11 cellular contexts compared by ENCODE assay signal in the genomic region with DNA sequence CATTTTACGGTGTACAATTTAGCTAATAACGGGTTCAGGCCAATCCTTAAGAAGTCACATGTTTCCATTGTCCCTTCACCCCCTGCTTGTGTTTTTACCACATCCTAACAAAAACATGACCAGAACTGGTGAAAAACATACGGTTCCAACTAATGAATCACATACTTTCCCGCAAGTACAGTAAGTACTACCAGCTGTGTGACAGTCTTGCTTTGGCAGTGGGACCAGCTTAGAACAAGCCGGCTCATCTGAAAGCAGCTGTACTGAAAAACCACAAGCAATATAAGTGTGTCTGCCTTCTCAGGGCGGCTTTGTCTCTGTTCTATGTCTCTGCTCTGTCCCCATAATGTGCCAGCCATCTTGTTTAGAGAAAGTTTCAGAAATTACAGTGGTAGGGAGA.
A peak's percentile ranks its signal among the peaks of the same experiment; 100 is the strongest.
DNase-seq lines count a peak whose midpoint lies in the region; ATAC-seq and TF ChIP-seq lines count a peak whose summit lies in the region.
"Had no signal": no experiment of that assay in that cellular context is flagged by ENCODE, and none has a peak within 500 bp of the region (broad histone marks: within the 10 kb centered on the region; RNA-seq: fewer than 3 reads in every experiment).

No MANE protein-coding gene starts in this region.

- no peaks in the 10 kb centered on the region for H3F3A ChIP-seq in PC-3 (ENCODE audit: low read length, unreplicated experiment)

- H3K4me1 ChIP-seq in colonic mucosa (no peaks in the 10 kb centered on the region), mucosa of rectum (ENCODE audit: control insufficient read depth in 2 of 2, insufficient read depth in 2 of 2, low read length in 2 of 2) (no peaks in the 10 kb centered on the region), PC-3 (ENCODE audit: insufficient read depth, low read length) (peaks cover 23% of the 10 kb centered on the region)

- H3K9me3 ChIP-seq in AG04450 (ENCODE audit: control insufficient read depth, insufficient read depth, low read length) (no peaks in the 10 kb centered on the region), colonic mucosa (no peaks in the 10 kb centered on the region), mucosa of rectum (ENCODE audit: control insufficient read depth in 2 of 2, low read length in 2 of 2) (no peaks in the 10 kb centered on the region), PC-3 (ENCODE audit: low read length) (no peaks in the 10 kb centered on the region)

- POLR2A ChIA-PET in AG04450 (lab: Yijun Ruan, JAX) (interaction anchor here (1.0 to 2.0 kb wide), 4 partner anchors 9 to 244 kb away, joined by 3 to 8 read pairs (median 6); no protein-coding TSS in a partner anchor), PC-3 (lab: Charles Lee; ENCODE audit: unreplicated experiment) (no interaction called here)

- peak overlapping the region; percentile 43 for H3K4me3 ChIP-seq in AG04450 (ENCODE audit: low read depth, low read length)
- no peak overlapping the region for H3K4me3 ChIP-seq in colonic mucosa
- H3K4me3 ChIP-seq in mucosa of rectum (ENCODE audit: low read length in 2 of 2) = no peak overlapping the region
- no peak overlapping the region for H3K4me3 ChIP-seq in PC-3 (ENCODE audit: low read length)

- no peaks in the 10 kb centered on the region for H3K4me1 Mint-ChIP-seq in activated naive CD8-positive, alpha-beta T cell treated with anti-CD3 and anti-CD28 coated beads for 36 hours

- peak overlapping the region; percentile 88 for H3K27ac ChIP-seq in AG04450 (ENCODE audit: low read depth, low read length)
- peak overlapping the region; percentile 12 for H3K27ac ChIP-seq in colonic mucosa
- peak overlapping the region; percentile 4 to 9 for H3K27ac ChIP-seq in mucosa of rectum (ENCODE audit: low read depth in 2 of 2, low read length in 2 of 2)
- H3K27ac ChIP-seq in PC-3 (ENCODE audit: low read length) = no peak overlapping the region

- no peaks in the 10 kb centered on the region for H3K9me2 ChIP-seq in PC-3 (replicated peaks; ENCODE audit: low read length)

- peaks cover 9% of the 10 kb centered on the region; the same call in 1 of the 2 replicates for H3K79me2 ChIP-seq in PC-3 (ENCODE audit: low read length)

- H3K9me3 Mint-ChIP-seq in activated naive CD8-positive, alpha-beta T cell treated with anti-CD3 and anti-CD28 coated beads for 36 hours = no peaks in the 10 kb centered on the region

- no peaks in the 10 kb centered on the region for H3K36me3 ChIP-seq in colonic mucosa
- no peaks in the 10 kb centered on the region for H3K36me3 ChIP-seq in mucosa of rectum (ENCODE audit: control insufficient read depth in 2 of 2, insufficient read depth in 2 of 2, low read length in 2 of 2)
- no peaks in the 10 kb centered on the region for H3K36me3 ChIP-seq in PC-3 (ENCODE audit: low read depth, low read length)

- H3K9ac ChIP-seq in colonic mucosa (ENCODE audit: low read depth in 2 of 2, low read length in 2 of 2) = no peak overlapping the region
- H3K9ac ChIP-seq in mucosa of rectum (ENCODE audit: low read depth in 1 of 2, low read length in 2 of 2) = no peak overlapping the region
- H3K9ac ChIP-seq in PC-3 (ENCODE audit: low read length) = no peak overlapping the region

- H2AFZ ChIP-seq in PC-3 (ENCODE audit: low read length) = no peak overlapping the region

- no peaks in the 10 kb centered on the region for H4K20me1 ChIP-seq in PC-3 (ENCODE audit: low read length)

- intact Hi-C loops in colonic mucosa (cut with DNase I) (no loop called here), PC-3 (cut with micrococcal nuclease) (loop anchor here (5.0 kb wide), 2 partner anchors 74 to 239 kb away; no protein-coding TSS in a partner anchor)

- TF ChIP-seq CTCF in AG04450 (IDR thresholded peaks at IDR 0.05; ENCODE audit: low read depth, low read length) = no peak
- TF ChIP-seq CTCF in colonic mucosa (IDR thresholded peaks at IDR 0.05) = no peak
- TF ChIP-seq CTCF in PC-3 (conservative IDR thresholded peaks at IDR 0.05; ENCODE audit: low read depth, low read length) = no peak

- H3K27ac Mint-ChIP-seq in activated naive CD8-positive, alpha-beta T cell treated with anti-CD3 and anti-CD28 coated beads for 36 hours = no peak overlapping the region
- H3K27ac Mint-ChIP-seq: CD4-positive, alpha-beta T cell had no signal

- no peak for ATAC-seq in PC-3

- peaks cover 8% of the 10 kb centered on the region for H3K27me3 Mint-ChIP-seq in activated naive CD8-positive, alpha-beta T cell treated with anti-CD3 and anti-CD28 coated beads for 36 hours
- H3K27me3 Mint-ChIP-seq: CD4-positive, alpha-beta T cell had no signal

- DNase-seq in AG04450 (ENCODE audit: low read depth, low spot score) (peak; percentile 88), LHCN-M2 (ENCODE audit: low read depth) (peak; percentile 99), colonic mucosa (peak; percentile 23), PC-3 (no peak), COLO829 (ENCODE audit: low spot score) (no peak)
- no peak for DNase-seq in activated naive CD8-positive, alpha-beta T cell treated with anti-CD3 and anti-CD28 coated beads for 36 hours
- no peak for DNase-seq in activated naive CD4-positive, alpha-beta T cell treated with anti-CD3 and anti-CD28 coated beads, Interleukin-2, amount 50 U/mL, for 16 hours
- DNase-seq: activated effector memory CD4-positive, alpha-beta T cell treated with Interleukin-2 at 50 U/mL for 16 hours; CD4-positive, alpha-beta T cell; stimulated activated CD4-positive, alpha-beta T cell treated with anti-CD3 and anti-CD28 coated beads, Interleukin-1b, Interleukin-23, amount 100 ng/mL, for 48 hours had no signal

- H3K27me3 ChIP-seq in AG04450 (ENCODE audit: control insufficient read depth, insufficient read depth, low read length) (no peaks in the 10 kb centered on the region), colonic mucosa (no peaks in the 10 kb centered on the region), mucosa of rectum (ENCODE audit: control insufficient read depth in 2 of 2, insufficient read depth in 2 of 2, low read length in 2 of 2) (no peaks in the 10 kb centered on the region), PC-3 (ENCODE audit: low read length) (no peaks in the 10 kb centered on the region)

- no peak overlapping the region for H3K4me2 ChIP-seq in PC-3 (ENCODE audit: low read length)

- H3K36me3 Mint-ChIP-seq in activated naive CD8-positive, alpha-beta T cell treated with anti-CD3 and anti-CD28 coated beads for 36 hours = no peaks in the 10 kb centered on the region

- no TSS peak for BruUV-seq in PC-3 (replicated peaks; lab: Mats Ljungman, UMichigan)

- CTCF ChIA-PET in AG04450 (lab: Charles Lee) (interaction anchor here (1.1 kb wide), 1 partner anchor 23 kb away, joined by 3 read pairs; no protein-coding TSS in a partner anchor), PC-3 (lab: Charles Lee) (no interaction called here)

- H3K4me3 Mint-ChIP-seq in activated naive CD8-positive, alpha-beta T cell treated with anti-CD3 and anti-CD28 coated beads for 36 hours = no peak overlapping the region
- H3K4me3 Mint-ChIP-seq: CD4-positive, alpha-beta T cell had no signal

Comparison
In these comparisons a context has a peak if more than half of its experiments do, and no peak if none do; other contexts are left out.
1. DNase-seq: peak in AG04450 (single experiment), LHCN-M2 (single experiment) and colonic mucosa (single experiment); none in PC-3 (single experiment), COLO829 (single experiment), activated naive CD8-positive, alpha-beta T cell treated with anti-CD3 and anti-CD28 coated beads for 36 hours (single experiment) and activated naive CD4-positive, alpha-beta T cell treated with anti-CD3 and anti-CD28 coated beads, Interleukin-2, amount 50 U/mL, for 16 hours (single experiment).